ENCODE assay signal across 17 cellular contexts in the genomic region with DNA sequence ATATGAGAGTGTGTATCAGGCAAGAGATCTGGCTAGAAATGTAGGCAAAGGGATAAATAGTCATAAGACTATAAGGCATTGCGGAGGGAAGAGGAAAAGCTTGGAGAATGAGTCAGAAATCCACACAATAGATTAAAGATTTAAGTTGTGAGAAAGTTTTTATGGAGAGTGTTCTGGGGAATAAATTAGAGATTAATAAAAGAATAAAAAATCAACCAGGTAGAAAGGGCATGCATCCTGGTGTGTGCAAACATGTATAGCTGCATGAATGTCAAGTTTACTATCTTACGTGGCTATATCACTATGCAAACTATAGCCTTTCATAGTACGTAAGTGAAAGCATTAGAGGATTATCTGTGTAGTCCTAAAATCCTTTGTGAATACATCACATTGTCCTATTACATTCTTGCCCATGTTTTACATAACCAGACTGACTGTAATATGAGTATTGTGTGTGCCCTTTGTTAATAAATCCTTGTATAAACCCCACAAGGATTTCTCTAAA. TPM values are rescaled to one million over a fixed set of nuclear protein-coding genes. Genes with fewer than 3 reads are reported as not detected.
DNase-seq lines count a peak whose midpoint lies in the region; ATAC-seq, FAIRE-seq and TF ChIP-seq lines count a peak whose summit lies in the region.
"Had no signal": no experiment of that assay in that cellular context is flagged by ENCODE, and none has a peak within 500 bp of the region (broad histone marks: within the 10 kb centered on the region; RNA-seq: fewer than 3 reads in every experiment).

No MANE protein-coding gene starts in this region.

- no peak for TF ChIP-seq EP300 in stomach (IDR thresholded peaks at IDR 0.05)

- no peak overlapping the region for H3K4me3 ChIP-seq in GM23248
- no peak overlapping the region for H3K4me3 ChIP-seq in brain microvascular endothelial cell (ENCODE audit: low read depth, low read length)
- H3K4me3 ChIP-seq in keratinocyte (ENCODE audit: control insufficient read depth in 2 of 3, extremely low read depth in 1 of 3, insufficient read depth in 2 of 3, low read depth in 1 of 3, low read length in 3 of 3), result peak overlapping the region in 1 of 3 experiments; percentile 21
- no peak overlapping the region for H3K4me3 ChIP-seq in stomach
- H3K4me3 ChIP-seq: esophagus squamous epithelium had no signal

- DNase-seq in GM23248 (peak; percentile 23), NCI-H526 treated with DMSO at 0.1 percent for 48 hours (lab: John Stamatoyannopoulos, UW) (peak; percentile 91), brain microvascular endothelial cell (peak; percentile 38), keratinocyte (ENCODE audit: low read depth, low spot score) (no peak), NCI-H524 treated with DMSO at 0.1 percent for 48 hours (lab: John Stamatoyannopoulos, UW) (no peak), stomach (no peak)
- DNase-seq: aorta; Caco-2; esophagus squamous epithelium; GF-D8; left cardiac atrium; NCI-H1092 treated with DMSO at 0.1 percent for 48 hours; SHP77; stimulated activated CD4-positive, alpha-beta T cell treated with anti-CD3 and anti-CD28 coated beads, Interleukin-2, amount 100 ng/mL, for 48 hours had no signal

- no peaks in the 10 kb centered on the region for H3K79me2 ChIP-seq in GM23248 (ENCODE audit: insufficient read depth)
- no peaks in the 10 kb centered on the region for H3K79me2 ChIP-seq in keratinocyte (ENCODE audit: control insufficient read depth, insufficient read depth, low read length)

- no peaks in the 10 kb centered on the region for H4K20me1 ChIP-seq in GM23248 (ENCODE audit: insufficient read depth)
- no peaks in the 10 kb centered on the region for H4K20me1 ChIP-seq in keratinocyte (ENCODE audit: control insufficient read depth, extremely low read depth, insufficient read depth, low read length)

- TF ChIP-seq CTCF in brain microvascular endothelial cell (IDR thresholded peaks at IDR 0.05; ENCODE audit: low read depth, low read length, missing control alignments) (no peak), keratinocyte (optimal IDR thresholded peaks at IDR 0.05 in 1 of 3, IDR thresholded peaks at IDR 0.05 in 1 of 3, conservative IDR thresholded peaks at IDR 0.05 in 1 of 3; ENCODE audit: extremely low read depth in 1 of 3, insufficient read depth in 2 of 3, low read length in 3 of 3) (no peak), stomach (IDR thresholded peaks at IDR 0.05) (no peak)

- TF ChIP-seq POLR2A in stomach (IDR thresholded peaks at IDR 0.05), result no peak

- intact Hi-C loops in stomach (cut with DNase I; ENCODE audit: low total_unique reads), result no loop called here

- no peak overlapping the region for H3K27ac ChIP-seq in GM23248
- peak overlapping the region; percentile 65 for H3K27ac ChIP-seq in brain microvascular endothelial cell
- peak overlapping the region; percentile 49 for H3K27ac ChIP-seq in keratinocyte (ENCODE audit: control insufficient read depth, insufficient read depth, low read length)
- no peak overlapping the region for H3K27ac ChIP-seq in stomach

- FAIRE-seq in keratinocyte (lab: Jason Lieb, UNC), result peak; percentile 5

- 70 to 75% methylated on average over 3 of the region's 3 CpGs for WGBS in GM23248 (ENCODE audit: low coverage in 1 of 2, low lambda C conversion rate in 2 of 2, missing lambda C conversion rate in 2 of 2), 2 experiments
- WGBS in stomach, 5 donors, result 40 to 82% (median 54%) methylated on average over 3 of the region's 3 CpGs

- H3K9me3 ChIP-seq in GM23248 (ENCODE audit: low read depth) (no peaks in the 10 kb centered on the region), keratinocyte (ENCODE audit: control insufficient read depth, low read depth, low read length) (no peaks in the 10 kb centered on the region), stomach (no peaks in the 10 kb centered on the region)
- H3K9me3 ChIP-seq: Caco-2, esophagus squamous epithelium had no signal

- dilution Hi-C loops in keratinocyte (cut with MboI; ENCODE audit: extremely low pct_ligation_motif_present, low sequenced_read_pairs), result no loop called here

- no peaks in the 10 kb centered on the region for H3F3A ChIP-seq in GM23248 (ENCODE audit: insufficient read depth)

- no peaks in the 10 kb centered on the region for H3K4me1 ChIP-seq in GM23248 (ENCODE audit: insufficient read depth)
- H3K4me1 ChIP-seq in keratinocyte (ENCODE audit: control insufficient read depth, extremely low read depth, insufficient read depth, low read length), result peaks cover 19% of the 10 kb centered on the region
- H3K4me1 ChIP-seq in stomach, result no peaks in the 10 kb centered on the region

- H3K4me2 ChIP-seq in GM23248 (ENCODE audit: unreplicated experiment) (no peak overlapping the region), keratinocyte (ENCODE audit: control insufficient read depth, extremely low read depth, insufficient read depth, low read depth, low read length) (peak overlapping the region; percentile 46)

- no peaks in the 10 kb centered on the region for H3K9me2 ChIP-seq in GM23248 (ENCODE audit: insufficient read depth)

- H3K36me3 ChIP-seq in GM23248 (ENCODE audit: low read depth) (no peaks in the 10 kb centered on the region), brain microvascular endothelial cell (replicated peaks) (no peaks in the 10 kb centered on the region), keratinocyte (ENCODE audit: control insufficient read depth in 2 of 2, extremely low read depth in 1 of 2, insufficient read depth in 2 of 2, low read length in 2 of 2) (no peaks in the 10 kb centered on the region), stomach (no peaks in the 10 kb centered on the region)
- H3K36me3 ChIP-seq: esophagus squamous epithelium had no signal

- ATAC-seq in HG02973 (IDR thresholded peaks at IDR 0.05; ENCODE audit: unreplicated experiment), result no peak
- ATAC-seq in HG03039 (IDR thresholded peaks at IDR 0.05; ENCODE audit: unreplicated experiment), result no peak
- ATAC-seq: left cardiac atrium, sciatic nerve had no signal

- H3K27me3 ChIP-seq in GM23248 (replicated peaks; ENCODE audit: insufficient read depth) (no peaks in the 10 kb centered on the region), brain microvascular endothelial cell (replicated peaks) (no peaks in the 10 kb centered on the region), keratinocyte (ENCODE audit: control insufficient read depth, extremely low read depth, insufficient read depth, low read length) (no peaks in the 10 kb centered on the region), stomach (no peaks in the 10 kb centered on the region)

- H2AFZ ChIP-seq in GM23248 (no peak overlapping the region), keratinocyte (ENCODE audit: control insufficient read depth, low read length) (no peak overlapping the region)

- in situ Hi-C loops in GM23248 (cut with MboI) (no loop called here), brain microvascular endothelial cell (cut with HindIII; ENCODE audit: low pct_ligation_motif_present, low sequenced_read_pairs) (no loop called here)

- no peak overlapping the region for H3K9ac ChIP-seq in GM23248
- H3K9ac ChIP-seq in keratinocyte (ENCODE audit: control insufficient read depth, extremely low read depth, insufficient read depth, low read length), result peak overlapping the region; percentile 26

- no peaks in the 10 kb centered on the region for H3K9me1 ChIP-seq in keratinocyte (ENCODE audit: control insufficient read depth, extremely low read depth, insufficient read depth, low read length)

RNA-seq across cellular contexts. Expression of gene SNCA, which starts 36.9 kb away (rescaled TPM):
- total RNA-seq in GM23248 (2014; rRNA removed; shearing (Covaris generic)), result not detected in 2 replicates
- polyA plus RNA-seq in GM23248 (2016; fragmentation: Nextera tagmentation; extraction: Ambion mirVana), result 0.25 TPM in 1 of 2 replicates, not detected in the other
- 39.7 to 71.0 TPM (median 61.3 TPM) in 3 replicates for polyA plus RNA-seq in keratinocyte
- polyA plus RNA-seq in keratinocyte (2011; ENCODE audit: low read depth), result 12.2 TPM
- 45.6 and 69.7 TPM in 2 replicates for polyA plus RNA-seq in keratinocyte (2011; cell fraction: cytosol; rRNA removed)
- 41.5 and 44.6 TPM in 2 replicates for polyA plus RNA-seq in keratinocyte (2011; cell fraction: nucleus; rRNA removed)
- 18.3 and 64.7 TPM in 2 replicates for polyA plus RNA-seq in keratinocyte (2012; ENCODE audit: low replicate concordance)
- 7.8 to 32.1 TPM (median 13.7 TPM) in 3 replicates for polyA minus RNA-seq in keratinocyte
- 16.7 TPM for polyA minus RNA-seq in keratinocyte (2011; cell fraction: cytosol; rRNA and poly(A)+ RNA removed)
- 14.4 and 32.3 TPM in 2 replicates for polyA minus RNA-seq in keratinocyte (2011; cell fraction: nucleus; rRNA and poly(A)+ RNA removed)
- total RNA-seq in stomach, result 100 to 1,000 TPM in 1 of 5 donors, 10 to 100 TPM in 1, under 1 TPM in 1, not detected in 2; 0.58 to 152 (median 20.0) TPM
- polyA plus RNA-seq in stomach, result 1 to 10 TPM; 3.1 to 6.6 (median 4.9) TPM

Comparison
In these comparisons a context has a peak if more than half of its experiments do, and no peak if none do; other contexts are left out.
1. DNase-seq: peak in GM23248 (single experiment), NCI-H526 treated with DMSO at 0.1 percent for 48 hours (single experiment) and brain microvascular endothelial cell (single experiment); none in keratinocyte (single experiment), NCI-H524 treated with DMSO at 0.1 percent for 48 hours (single experiment) and stomach (single experiment).
2. H3K27ac ChIP-seq: peak in brain microvascular endothelial cell (single experiment) and keratinocyte (single experiment); none in GM23248 (single experiment) and stomach (0 of 5).